Comparison of ENCODE assay signal across 7 cellular contexts in genomic region chr17:17141860-17142552, GRCh38.
A peak's percentile ranks its signal among the peaks of the same experiment; 100 is the strongest.
DNase-seq lines count a peak whose midpoint lies in the region; ATAC-seq, FAIRE-seq and TF ChIP-seq lines count a peak whose summit lies in the region.

No MANE protein-coding gene starts in this region.

- no peak for ATAC-seq in GM21723 (IDR thresholded peaks at IDR 0.05; ENCODE audit: unreplicated experiment)
- ATAC-seq in HG03159 (IDR thresholded peaks at IDR 0.05; ENCODE audit: unreplicated experiment): no peak

- peaks cover 17% of the 10 kb centered on the region; the same call in 1 of the 2 replicates for H3K36me3 ChIP-seq in OCI-LY7 (ENCODE audit: insufficient read depth, low read length)
- H3K36me3 ChIP-seq in rectal smooth muscle tissue (ENCODE audit: control insufficient read depth, insufficient read depth, low read length): peaks cover 70% of the 10 kb centered on the region

- no peaks in the 10 kb centered on the region for H3K79me2 ChIP-seq in OCI-LY7 (ENCODE audit: insufficient read depth, low read depth, low read length)

- no peaks in the 10 kb centered on the region for H3K27me3 ChIP-seq in rectal smooth muscle tissue (ENCODE audit: control insufficient read depth, insufficient read depth, low read length)

- H3K4me3 ChIP-seq in OCI-LY7 (ENCODE audit: low read depth, low read length, poor library complexity, severe bottlenecking) (no peak overlapping the region), rectal smooth muscle tissue (ENCODE audit: low read length) (no peak overlapping the region)

- no peak overlapping the region for H3K4me2 ChIP-seq in OCI-LY7 (ENCODE audit: low read length)

- peak; percentile 77 for DNase-seq in GM12891 (ENCODE audit: insufficient read length, low spot score)
- peak; percentile 48 for DNase-seq in OCI-LY7 (ENCODE audit: low spot score)
- peak; percentile 37 for DNase-seq in activated naive CD8-positive, alpha-beta T cell treated with anti-CD3 and anti-CD28 coated beads for 36 hours
- DNase-seq in head of caudate nucleus: peak; percentile 60 to 91 (median 82)

- no peak overlapping the region for H3K4me3 Mint-ChIP-seq in activated naive CD8-positive, alpha-beta T cell treated with anti-CD3 and anti-CD28 coated beads for 36 hours

- H3K9me3 ChIP-seq in OCI-LY7 (ENCODE audit: low read length): no peaks in the 10 kb centered on the region

- FAIRE-seq in GM12891 (lab: Jason Lieb, UNC): no peak

- TF ChIP-seq CTCF in OCI-LY7 (conservative IDR thresholded peaks at IDR 0.05; ENCODE audit: low read length): peak; percentile 97

- no peak overlapping the region for H3K27ac ChIP-seq in OCI-LY7 (ENCODE audit: low read depth, low read length, poor library complexity, severe bottlenecking)
- H3K27ac ChIP-seq in rectal smooth muscle tissue (ENCODE audit: low read depth, low read length): peak overlapping the region; percentile 38

- CTCF ChIA-PET in OCI-LY7 (lab: Charles Lee; ENCODE audit: unreplicated experiment): no interaction called here

- H3K27ac Mint-ChIP-seq in activated naive CD8-positive, alpha-beta T cell treated with anti-CD3 and anti-CD28 coated beads for 36 hours: no peak overlapping the region

- no peaks in the 10 kb centered on the region for H3K27me3 Mint-ChIP-seq in activated naive CD8-positive, alpha-beta T cell treated with anti-CD3 and anti-CD28 coated beads for 36 hours

- H4K20me1 ChIP-seq in OCI-LY7 (ENCODE audit: insufficient read depth, low read length): no peaks in the 10 kb centered on the region

- no peak for TF ChIP-seq POLR2A in GM12891 (IDR thresholded peaks at IDR 0.05; ENCODE audit: low read depth, low read length)

- H3K4me1 ChIP-seq in OCI-LY7 (ENCODE audit: insufficient read depth, low read length, poor library complexity, severe bottlenecking): peaks cover 18% of the 10 kb centered on the region
- H3K4me1 ChIP-seq in rectal smooth muscle tissue (ENCODE audit: control insufficient read depth, insufficient read depth, low read length): no peaks in the 10 kb centered on the region

- POLR2A ChIA-PET in OCI-LY7 (lab: Charles Lee): no interaction called here

- H3K4me1 Mint-ChIP-seq in activated naive CD8-positive, alpha-beta T cell treated with anti-CD3 and anti-CD28 coated beads for 36 hours: no peaks in the 10 kb centered on the region

- BruUV-seq in OCI-LY7 (replicated peaks; lab: Mats Ljungman, UMichigan): no TSS peak

- intact Hi-C loops in OCI-LY7 (cut with micrococcal nuclease; ENCODE audit: unreplicated experiment): loop anchor here (1.0 kb wide), 1 partner anchor 171 kb away; no protein-coding TSS in a partner anchor
- intact Hi-C loops in head of caudate nucleus (cut with DNase I): no loop called here

- no peaks in the 10 kb centered on the region for H3K9me2 ChIP-seq in OCI-LY7 (ENCODE audit: insufficient read depth, low read length)

- H3K9ac ChIP-seq in rectal smooth muscle tissue (ENCODE audit: low read length): no peak overlapping the region

- no peaks in the 10 kb centered on the region for H3K9me3 Mint-ChIP-seq in activated naive CD8-positive, alpha-beta T cell treated with anti-CD3 and anti-CD28 coated beads for 36 hours

- H3K36me3 Mint-ChIP-seq in activated naive CD8-positive, alpha-beta T cell treated with anti-CD3 and anti-CD28 coated beads for 36 hours: peaks cover 7% of the 10 kb centered on the region

- no peak overlapping the region for H2AFZ ChIP-seq in OCI-LY7 (ENCODE audit: low read length)

TF ChIP-seq in GM12891, 5 proteins besides CTCF, POLR2A, EP300 and RAD21:
- TF ChIP-seq PAX5 (IDR thresholded peaks at IDR 0.05; ENCODE audit: insufficient read depth, low read length, severe bottlenecking) (no peak), SPI1 (IDR thresholded peaks at IDR 0.05; ENCODE audit: low read depth, low read length) (no peak), POLR2AphosphoS5 (IDR thresholded peaks at IDR 0.05; ENCODE audit: low read depth, low read length) (no peak), POU2F2 (IDR thresholded peaks at IDR 0.05; ENCODE audit: low read depth, low read length) (no peak), TAF1 (IDR thresholded peaks at IDR 0.05; ENCODE audit: low read depth, low read length) (no peak)
